In the genomic region with DNA sequence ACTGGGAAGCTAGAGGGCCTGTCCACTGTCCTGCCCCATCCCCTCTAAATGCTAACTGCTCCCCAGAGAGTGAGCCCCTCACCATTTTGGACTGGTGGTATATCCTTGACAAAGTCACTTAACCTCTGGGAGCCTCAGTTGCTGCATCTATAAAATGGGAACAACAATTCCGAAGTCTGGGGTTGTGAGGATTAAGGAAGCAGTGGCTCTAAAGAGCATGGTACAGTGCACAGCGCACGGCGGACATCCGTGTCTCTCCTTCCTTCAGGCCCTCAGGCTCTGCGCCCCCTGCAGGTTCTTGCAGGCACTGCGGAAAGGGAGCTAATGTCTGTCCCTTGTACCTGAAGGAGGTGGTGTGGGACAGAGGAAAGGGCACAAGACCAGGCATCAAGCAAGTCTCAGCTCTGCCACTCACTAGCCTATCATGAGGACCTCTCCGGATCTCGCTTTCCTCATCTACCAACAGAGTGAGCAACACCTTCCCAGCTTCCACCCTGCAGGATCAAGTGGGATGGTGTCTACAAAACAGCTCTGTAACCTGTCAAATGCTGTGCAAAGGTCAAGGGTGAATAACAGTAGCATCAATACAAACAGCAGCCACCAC, we compare ENCODE assay signal across 8 cellular contexts. TPM values are rescaled to one million over a fixed set of nuclear protein-coding genes. Genes with fewer than 3 reads are reported as not detected.
DNase-seq lines count a peak whose midpoint lies in the region; ATAC-seq, FAIRE-seq and TF ChIP-seq lines count a peak whose summit lies in the region.

No MANE protein-coding gene starts in this region.

- TF ChIP-seq CTCF in BJ (IDR thresholded peaks at IDR 0.05; ENCODE audit: insufficient read depth, low read depth, low read length) (peak; percentile 96), heart right ventricle (IDR thresholded peaks at IDR 0.05) (peak; percentile 61 to 94 (median 86))

- H3K27ac ChIP-seq in heart right ventricle (peak overlapping the region in 9 of 10 donors; percentile 20 to 72 (median 54)), small intestine (ENCODE audit: low read depth in 1 of 2, low read length in 1 of 2) (peak overlapping the region; percentile 23 to 26)

- CTCF ChIA-PET in BJ (lab: Yijun Ruan, JAX), result interaction anchor here (0.6 to 6.1 kb wide), 28 partner anchors 9 to 283 kb away, joined by 3 to 72 read pairs (median 4); a partner anchor contains a TSS

- intact Hi-C loops in heart right ventricle (cut with DNase I), result no loop called here

- ATAC-seq in heart right ventricle, result peak; percentile 25 to 68 (median 48)

- DNase-seq in BJ (ENCODE audit: low read depth), result no peak
- DNase-seq in H7, result peak; percentile 96
- DNase-seq in SHP77 treated with DMSO at 0.1 percent for 48 hours (lab: John Stamatoyannopoulos, UW), result peak; percentile 12
- peak; percentile 84 for DNase-seq in activated gamma-delta T cell treated with Interleukin-2 at 50 U/mL for 16 hours
- peak; percentile 82 for DNase-seq in heart right ventricle
- DNase-seq in small intestine, result peak; percentile 49
- DNase-seq in SIG-M5 treated with dmso at 0.1 percent for 504 hours (lab: John Stamatoyannopoulos, UW; ENCODE audit: unreplicated experiment), result no peak
- DNase-seq in NCI-H1105 (lab: John Stamatoyannopoulos, UW), result no peak

- POLR2A ChIA-PET in BJ (lab: Charles Lee), result no interaction called here

- no peaks in the 10 kb centered on the region for H3K9me3 ChIP-seq in heart right ventricle
- no peaks in the 10 kb centered on the region for H3K9me3 ChIP-seq in small intestine (ENCODE audit: control insufficient read depth, low read depth)

- H3K27me3 ChIP-seq in BJ (ENCODE audit: control insufficient read depth, insufficient read depth, low read length), result no peaks in the 10 kb centered on the region
- H3K27me3 ChIP-seq in H7 (ENCODE audit: control insufficient read depth, insufficient read depth, low read length), result no peaks in the 10 kb centered on the region
- H3K27me3 ChIP-seq in heart right ventricle, result no peaks in the 10 kb centered on the region
- no peaks in the 10 kb centered on the region for H3K27me3 ChIP-seq in small intestine (ENCODE audit: control insufficient read depth in 2 of 2, insufficient read depth in 2 of 2, low read length in 2 of 2)

- WGBS in heart right ventricle, 2 donors, result 64 to 67% methylated on average over 9 of the region's 9 CpGs
- WGBS in small intestine, 3 donors, result 68 to 79% (median 76%) methylated on average over 9 of the region's 9 CpGs

- H3K4me3 ChIP-seq in BJ (ENCODE audit: low read depth, low read length) (no peak overlapping the region), H7 (ENCODE audit: insufficient read depth, low read depth, low read length) (no peak overlapping the region), heart right ventricle (no peak overlapping the region), small intestine (ENCODE audit: low read depth in 1 of 2, low read length in 2 of 2) (no peak overlapping the region)

- no peak for FAIRE-seq in small intestine (lab: Jason Lieb, UNC)

- peaks cover 45% of the 10 kb centered on the region for H3K36me3 ChIP-seq in BJ (ENCODE audit: control insufficient read depth, insufficient read depth, low read length)
- H3K36me3 ChIP-seq in H7 (replicated peaks; ENCODE audit: control insufficient read depth, insufficient read depth, low read length), result no peaks in the 10 kb centered on the region; the same call in 1 of the 2 replicates
- peaks cover 0 to 91% (median 12%) of the 10 kb centered on the region in 9 donors for H3K36me3 ChIP-seq in heart right ventricle
- H3K36me3 ChIP-seq in small intestine (ENCODE audit: control insufficient read depth in 2 of 2, insufficient read depth in 2 of 2, low read length in 2 of 2), result peaks cover 0 to 18% of the 10 kb centered on the region in 2 donors

- H3K4me1 ChIP-seq in heart right ventricle (peaks cover 24 to 91% (median 57%) of the 10 kb centered on the region in 9 donors), small intestine (ENCODE audit: control insufficient read depth in 2 of 2, insufficient read depth in 1 of 2, low read depth in 1 of 2, low read length in 1 of 2) (no peaks in the 10 kb centered on the region)

RNA-seq across cellular contexts. Expression of a gene that starts 20.1 kb away (rescaled TPM):
- 70.7 and 150 TPM in 2 replicates for polyA plus RNA-seq in BJ (2011; rRNA removed)
- 47.0 and 47.5 TPM in 2 replicates for polyA minus RNA-seq in BJ (2011; rRNA and poly(A)+ RNA removed)
- total RNA-seq in H7 (2014; rRNA removed; shearing (Covaris generic)), result 46.4 and 53.8 TPM in 2 replicates
- 10 to 100 TPM; 30.6 to 81.8 (median 53.1) TPM for total RNA-seq in heart right ventricle
- 10 to 100 TPM; 41.4 to 44.7 TPM for polyA plus RNA-seq in heart right ventricle
- polyA plus RNA-seq in small intestine, result 10 to 100 TPM; 20.8 to 58.1 (median 22.7) TPM

Comparison
In these comparisons a context has a peak if more than half of its experiments do, and no peak if none do; other contexts are left out.
1. DNase-seq: peak in H7 (single experiment), SHP77 treated with DMSO at 0.1 percent for 48 hours (single experiment), activated gamma-delta T cell treated with Interleukin-2 at 50 U/mL for 16 hours (single experiment), heart right ventricle (2 of 2) and small intestine (single experiment); none in BJ (single experiment), SIG-M5 treated with dmso at 0.1 percent for 504 hours (single experiment) and NCI-H1105 (single experiment).